In genomic region chr7:112790651-112790973, GRCh38 we compare ENCODE assay signal across 8 cellular contexts. TPM values are rescaled to one million over a fixed set of nuclear protein-coding genes. Genes with fewer than 3 reads are reported as not detected.
DNase-seq lines count a peak whose midpoint lies in the region; ATAC-seq and TF ChIP-seq lines count a peak whose summit lies in the region.

No MANE protein-coding gene starts in this region.

- H3K36me3 ChIP-seq in iPS DF 6.9 (ENCODE audit: control insufficient read depth, insufficient read depth, low read length) (no peaks in the 10 kb centered on the region), stomach (no peaks in the 10 kb centered on the region)

- intact Hi-C loops in CD14-positive monocyte (cut with micrococcal nuclease) = loop anchor here in 1 of 2 donors (5.0 kb wide), 1 partner anchor 147 kb away; a partner anchor contains a TSS
- intact Hi-C loops in stomach (cut with DNase I; ENCODE audit: low total_unique reads) = no loop called here

- H3K27ac ChIP-seq in iPS DF 6.9 (ENCODE audit: low read length) = no peak overlapping the region
- H3K27ac ChIP-seq in stomach = peak overlapping the region; percentile 84 to 97 (median 90)

- ATAC-seq in GM19351 (IDR thresholded peaks at IDR 0.05; ENCODE audit: unreplicated experiment) = peak; percentile 67
- peak; percentile 60 for ATAC-seq in HG03342 (IDR thresholded peaks at IDR 0.05; ENCODE audit: unreplicated experiment)

- H3K4me1 Mint-ChIP-seq in CD14-positive monocyte = peaks cover 24% of the 10 kb centered on the region
- H3K4me1 Mint-ChIP-seq in activated CD4-positive, alpha-beta memory T cell treated with anti-CD3 and anti-CD28 coated beads, Interleukin-2, amount 10 ng/mL, durations not matched to agents 7 days and 5 days = peaks cover 40% of the 10 kb centered on the region

- H3K27ac Mint-ChIP-seq in CD14-positive monocyte = peak overlapping the region; percentile 91 to 97 (median 94)
- H3K27ac Mint-ChIP-seq in activated CD4-positive, alpha-beta memory T cell treated with anti-CD3 and anti-CD28 coated beads, Interleukin-2, amount 10 ng/mL, durations not matched to agents 7 days and 5 days = peak overlapping the region; percentile 85

- H3K27me3 ChIP-seq in iPS DF 6.9 (ENCODE audit: control insufficient read depth, insufficient read depth, low read length) (no peaks in the 10 kb centered on the region), stomach (no peaks in the 10 kb centered on the region)

- TF ChIP-seq CTCF in CD14-positive monocyte (IDR thresholded peaks at IDR 0.05) (no peak), stomach (IDR thresholded peaks at IDR 0.05) (no peak)

- H3K4me1 ChIP-seq in iPS DF 6.9 (ENCODE audit: control insufficient read depth, insufficient read depth, low read length) (no peaks in the 10 kb centered on the region), stomach (peaks cover 6 to 21% (median 18%) of the 10 kb centered on the region in 4 donors)

- no peak for TF ChIP-seq EP300 in stomach (IDR thresholded peaks at IDR 0.05)

- H3K4me3 Mint-ChIP-seq in CD14-positive monocyte = peak overlapping the region; percentile 88 to 91
- H3K4me3 Mint-ChIP-seq in activated CD4-positive, alpha-beta memory T cell treated with anti-CD3 and anti-CD28 coated beads, Interleukin-2, amount 10 ng/mL, durations not matched to agents 7 days and 5 days = peak overlapping the region; percentile 95

- H3K9me3 Mint-ChIP-seq in CD14-positive monocyte = no peaks in the 10 kb centered on the region
- no peaks in the 10 kb centered on the region for H3K9me3 Mint-ChIP-seq in activated CD4-positive, alpha-beta memory T cell treated with anti-CD3 and anti-CD28 coated beads, Interleukin-2, amount 10 ng/mL, durations not matched to agents 7 days and 5 days

- POLR2A ChIA-PET in activated CD4-positive, alpha-beta memory T cell treated with anti-CD3 and anti-CD28 coated beads, Interleukin-2, amount 10 ng/mL, durations not matched to agents 7 days and 5 days (lab: Charles Lee) = interaction anchor here (1.4 to 1.7 kb wide), 2 partner anchors 31 to 339 kb away, joined by 4 to 5 read pairs; no protein-coding TSS in a partner anchor

- H3K27me3 Mint-ChIP-seq in CD14-positive monocyte (ENCODE audit: low read depth in 3 of 3) = peaks cover 0 to 2% (median 0%) of the 10 kb centered on the region in 3 donors
- H3K27me3 Mint-ChIP-seq in activated CD4-positive, alpha-beta memory T cell treated with anti-CD3 and anti-CD28 coated beads, Interleukin-2, amount 10 ng/mL, durations not matched to agents 7 days and 5 days = no peaks in the 10 kb centered on the region

- DNase-seq in CD14-positive monocyte (ENCODE audit: low spot score) (peak; percentile 46), iPS DF 6.9 (ENCODE audit: low read depth, low spot score) (no peak), stomach (no peak), NCI-H146 treated with DMSO at 0.1 percent for 48 hours (lab: John Stamatoyannopoulos, UW; ENCODE audit: unreplicated experiment) (no peak)
- no peak for DNase-seq in activated CD4-positive, alpha-beta memory T cell treated with anti-CD3 and anti-CD28 coated beads, Interleukin-2, amount 10 ng/mL, durations not matched to agents 7 days and 5 days
- DNase-seq in stimulated activated naive CD4-positive, alpha-beta T cell treated with Interleukin-2 at 50 U/mL for 16 hours (lab: John Stamatoyannopoulos, UW) = no peak

- TF ChIP-seq POLR2A in stomach (IDR thresholded peaks at IDR 0.05) = no peak

- H3K9me3 ChIP-seq in iPS DF 6.9 (ENCODE audit: control insufficient read depth, insufficient read depth, low read length) (no peaks in the 10 kb centered on the region), stomach (no peaks in the 10 kb centered on the region)

- CTCF ChIA-PET in activated CD4-positive, alpha-beta memory T cell treated with anti-CD3 and anti-CD28 coated beads, Interleukin-2, amount 10 ng/mL, durations not matched to agents 7 days and 5 days (lab: Charles Lee) = no interaction called here

- peaks cover 6 to 8% of the 10 kb centered on the region in 2 donors for H3K36me3 Mint-ChIP-seq in CD14-positive monocyte
- peaks cover 12% of the 10 kb centered on the region for H3K36me3 Mint-ChIP-seq in activated CD4-positive, alpha-beta memory T cell treated with anti-CD3 and anti-CD28 coated beads, Interleukin-2, amount 10 ng/mL, durations not matched to agents 7 days and 5 days (ENCODE audit: low read depth)

- H3K4me3 ChIP-seq in iPS DF 6.9 (ENCODE audit: low read length) = peak overlapping the region; percentile 89; the same call in 1 of the 2 replicates
- peak overlapping the region; percentile 78 to 89 (median 86) for H3K4me3 ChIP-seq in stomach

- no CpG with 5 or more reads among the region's 11 CpGs for WGBS in iPS DF 6.9 (ENCODE audit: insufficient coverage, insufficient read length)
- WGBS in stomach, 5 donors = 19 to 30% (median 30%) methylated on average over 11 of the region's 11 CpGs

RNA-seq across cellular contexts. Expression of gene TMEM168, which starts 0.4 kb away (rescaled TPM):
- polyA plus RNA-seq in CD14-positive monocyte = 10 to 100 TPM in 1 of 2 donors, 1 to 10 TPM in 1; 7.0 to 14.7 TPM
- 10 to 100 TPM; 15.3 to 19.5 TPM for total RNA-seq in activated CD4-positive, alpha-beta memory T cell treated with anti-CD3 and anti-CD28 coated beads, Interleukin-2, amount 10 ng/mL, durations not matched to agents 7 days and 5 days
- total RNA-seq in stomach = 100 to 1,000 TPM in 1 of 5 donors, 10 to 100 TPM in 3, 1 to 10 TPM in 1; 5.3 to 148 (median 26.7) TPM
- 1 to 10 TPM; 2.9 to 6.7 (median 3.9) TPM for polyA plus RNA-seq in stomach
